24 cellular contexts compared by ENCODE assay signal in the genomic region with DNA sequence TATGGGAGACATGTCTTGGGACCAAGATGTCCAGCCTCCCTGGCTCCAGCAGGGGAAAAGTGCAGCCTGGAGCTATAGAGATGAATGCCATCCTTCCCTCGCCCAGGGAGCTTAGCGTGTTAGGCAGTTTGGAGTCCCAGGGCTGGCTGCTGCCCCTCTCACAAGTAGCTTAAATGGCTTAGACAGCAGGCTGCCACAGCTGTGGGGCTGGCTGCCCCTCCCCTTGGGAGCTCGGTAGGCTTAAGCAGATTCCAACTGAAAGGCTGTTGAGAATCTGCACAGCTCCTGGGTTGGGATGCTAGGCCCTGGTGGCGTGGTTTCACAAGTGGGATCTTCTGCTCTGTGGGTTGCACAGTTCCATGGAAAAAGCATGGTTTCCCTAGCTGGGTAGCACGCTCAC.
"Had no signal": no experiment of that assay in that cellular context is flagged by ENCODE, and none has a peak within 500 bp of the region (broad histone marks: within the 10 kb centered on the region; RNA-seq: fewer than 3 reads in every experiment).

No MANE protein-coding gene starts in this region.

- H3K4me3 ChIP-seq: left ventricle myocardium inferior, lung, ovary, skin epidermis, tibial nerve, uterus had no signal

- H3K36me3 Mint-ChIP-seq: naive B cell; stimulated activated memory B cell treated with anti-CD40 and anti-IgM and Interleukin-4, amounts not matched to agents 10 μg/mL and 1 μg/mL and 100 μg/mL, for 72 hours; type B pancreatic cell had no signal

- H3K27me3 ChIP-seq: ovary, tibial nerve, uterus had no signal

- H3K4me3 Mint-ChIP-seq: mesothelial cell of epicardium; naive B cell; natural killer cell; nephron progenitor cell; stimulated activated memory B cell treated with anti-CD40 and anti-IgM and Interleukin-4, amounts not matched to agents 10 μg/mL and 1 μg/mL and 100 μg/mL, for 72 hours; stimulated activated naive CD8-positive, alpha-beta T cell treated with anti-CD3 and anti-CD28 coated beads, Interleukin-15, amount 100 ng/mL, for 72 hours; type B pancreatic cell had no signal

- H3K27me3 Mint-ChIP-seq: naive B cell; progenitor cell of endocrine pancreas; stimulated activated memory B cell treated with anti-CD40 and anti-IgM and Interleukin-4, amounts not matched to agents 10 μg/mL and 1 μg/mL and 100 μg/mL, for 72 hours; stimulated activated naive CD8-positive, alpha-beta T cell treated with anti-CD3 and anti-CD28 coated beads, Interleukin-15, amount 100 ng/mL, for 72 hours; type B pancreatic cell had no signal

- H3K9me3 ChIP-seq: ovary, uterus had no signal

- DNase-seq: islet precursor cell; left ventricle myocardium inferior; mesendoderm; naive B cell; natural killer cell; nephron progenitor cell; ovary; retina; right cardiac atrium; stimulated activated CD4-positive, alpha-beta T cell treated with anti-CD3 and anti-CD28 coated beads, Interleukin-2, amount 100 ng/mL, for 48 hours; stimulated activated CD4-positive, alpha-beta T cell treated with anti-CD3 and anti-CD28 coated beads, Interleukin-4, amount 100 ng/mL, for 4 hours; stimulated activated CD8-positive, alpha-beta memory T cell treated with anti-CD3 and anti-CD28 coated beads, Interleukin-4, amount 100 ng/mL, for 48 hours; stimulated activated naive CD4-positive, alpha-beta T cell treated with Interleukin-2 at 50 U/mL for 16 hours; stimulated activated naive CD8-positive, alpha-beta T cell treated with anti-CD3 and anti-CD28 coated beads, Interleukin-15, amount 100 ng/mL, for 72 hours; substantia nigra; uterus had no signal

- H3K27ac Mint-ChIP-seq: mesothelial cell of epicardium; naive B cell; natural killer cell; nephron progenitor cell; progenitor cell of endocrine pancreas; stimulated activated memory B cell treated with anti-CD40 and anti-IgM and Interleukin-4, amounts not matched to agents 10 μg/mL and 1 μg/mL and 100 μg/mL, for 72 hours; stimulated activated naive CD8-positive, alpha-beta T cell treated with anti-CD3 and anti-CD28 coated beads, Interleukin-15, amount 100 ng/mL, for 72 hours; type B pancreatic cell had no signal

- H3K27ac ChIP-seq: left ventricle myocardium inferior, ovary, skin epidermis, tibial nerve, uterus had no signal

- H3K4me1 Mint-ChIP-seq: naive B cell; natural killer cell; stimulated activated memory B cell treated with anti-CD40 and anti-IgM and Interleukin-4, amounts not matched to agents 10 μg/mL and 1 μg/mL and 100 μg/mL, for 72 hours; stimulated activated naive CD8-positive, alpha-beta T cell treated with anti-CD3 and anti-CD28 coated beads, Interleukin-15, amount 100 ng/mL, for 72 hours had no signal

- H3K36me3 ChIP-seq: left ventricle myocardium inferior, ovary, tibial nerve, uterus had no signal

- ATAC-seq: natural killer cell; right cardiac atrium; sciatic nerve; stimulated activated memory B cell treated with anti-CD40 and anti-IgM and Interleukin-4, amounts not matched to agents 10 μg/mL and 1 μg/mL and 100 μg/mL, for 72 hours; stimulated activated naive CD8-positive, alpha-beta T cell treated with anti-CD3 and anti-CD28 coated beads, Interleukin-15, amount 100 ng/mL, for 72 hours had no signal
